Comparison of ENCODE assay signal across 25 cellular contexts in the genomic region with DNA sequence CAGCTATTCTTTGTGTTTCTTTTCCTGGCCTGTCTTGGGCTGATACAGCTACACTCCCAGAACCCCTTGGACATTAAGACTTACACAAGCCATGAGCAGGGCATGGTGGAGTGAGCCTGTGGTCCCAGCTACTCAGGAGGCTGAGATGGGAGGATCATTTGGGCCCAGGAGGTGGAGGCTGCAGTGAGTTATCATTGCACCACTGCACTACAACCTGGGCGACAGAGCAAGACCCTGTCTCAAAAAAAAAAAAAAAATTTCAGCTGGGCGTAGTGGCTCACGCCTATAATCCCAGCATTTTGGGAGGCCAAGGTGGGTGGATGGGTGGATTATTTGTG. TPM values are rescaled to one million over a fixed set of nuclear protein-coding genes. Genes with fewer than 3 reads are reported as not detected.
A peak's percentile ranks its signal among the peaks of the same experiment; 100 is the strongest.
DNase-seq lines count a peak whose midpoint lies in the region; ATAC-seq, FAIRE-seq and TF ChIP-seq lines count a peak whose summit lies in the region.
"Had no signal": no experiment of that assay in that cellular context is flagged by ENCODE, and none has a peak within 500 bp of the region (broad histone marks: within the 10 kb centered on the region; RNA-seq: fewer than 3 reads in every experiment).

No MANE protein-coding gene starts in this region.

- ATAC-seq in SK-N-SH treated with all-trans-retinoic acid at 6 μM for 48 hours = no peak
- no peak for ATAC-seq in naive thymus-derived CD8-positive, alpha-beta T cell
- ATAC-seq: activated T-cell treated with anti-CD3 and anti-CD28 coated beads, Interleukin-2, amount 50 U/mL, for 4 hours; stimulated activated memory B cell treated with anti-CD40 and anti-IgM and Interleukin-4, amounts not matched to agents 10 μg/mL and 1 μg/mL and 100 μg/mL, for 72 hours had no signal

- no peak overlapping the region for H3K9ac ChIP-seq in SK-N-SH

- WGBS in SK-N-SH (ENCODE audit: low lambda C conversion rate) = 76% methylated on average over 3 of the region's 3 CpGs

- no peak for TF ChIP-seq CTCF in SK-N-SH (IDR thresholded peaks at IDR 0.05)
- TF ChIP-seq CTCF in coronary artery (IDR thresholded peaks at IDR 0.05) = no peak
- TF ChIP-seq CTCF in osteocyte (IDR thresholded peaks at IDR 0.05) = no peak

- POLR2A ChIA-PET in SK-N-SH (lab: Yijun Ruan, JAX) = interaction anchor here (2.1 kb wide), 1 partner anchor 27 kb away, joined by 9 read pairs; no protein-coding TSS in a partner anchor
- POLR2A ChIA-PET in naive thymus-derived CD8-positive, alpha-beta T cell (lab: Charles Lee) = interaction anchor here (0.6 kb wide), 1 partner anchor 14 kb away, joined by 3 read pairs; no protein-coding TSS in a partner anchor

- no peaks in the 10 kb centered on the region for H3K36me3 Mint-ChIP-seq in osteocyte (ENCODE audit: unreplicated experiment)
- H3K36me3 Mint-ChIP-seq in naive thymus-derived CD8-positive, alpha-beta T cell = no peaks in the 10 kb centered on the region
- H3K36me3 Mint-ChIP-seq: stimulated activated memory B cell treated with anti-CD40 and anti-IgM and Interleukin-4, amounts not matched to agents 10 μg/mL and 1 μg/mL and 100 μg/mL, for 72 hours had no signal

- TF ChIP-seq EP300 in SK-N-SH (IDR thresholded peaks at IDR 0.05; ENCODE audit: borderline replicate concordance in 1 of 2, low read depth in 1 of 2, low read length in 1 of 2) = no peak

- peaks cover 15% of the 10 kb centered on the region for H3F3A ChIP-seq in SK-N-SH (replicated peaks; ENCODE audit: insufficient read depth)

- H3K4me3 ChIP-seq in SK-N-SH (ENCODE audit: low read depth in 2 of 2, low read length in 1 of 2) (no peak overlapping the region), coronary artery (no peak overlapping the region)
- H3K4me3 ChIP-seq: cardiac muscle cell, lung, testis had no signal

- H3K27ac Mint-ChIP-seq in osteocyte (ENCODE audit: unreplicated experiment) = peak overlapping the region; percentile 100
- no peak overlapping the region for H3K27ac Mint-ChIP-seq in naive thymus-derived CD8-positive, alpha-beta T cell
- H3K27ac Mint-ChIP-seq: H9; stimulated activated memory B cell treated with anti-CD40 and anti-IgM and Interleukin-4, amounts not matched to agents 10 μg/mL and 1 μg/mL and 100 μg/mL, for 72 hours; T-helper 2 cell treated with Interferon-gamma antibody and Interleukin-4, amounts not matched to agents 5 μg/mL and 100 μg/mL, for 36 hours had no signal

- no peaks in the 10 kb centered on the region for H3K9me3 Mint-ChIP-seq in osteocyte (ENCODE audit: unreplicated experiment)
- H3K9me3 Mint-ChIP-seq in naive thymus-derived CD8-positive, alpha-beta T cell = peaks cover 0 to 12% (median 0%) of the 10 kb centered on the region in 9 donors
- H3K9me3 Mint-ChIP-seq: activated T-cell treated with anti-CD3 and anti-CD28 coated beads, Interleukin-2, amount 50 U/mL, for 4 hours; stimulated activated memory B cell treated with anti-CD40 and anti-IgM and Interleukin-4, amounts not matched to agents 10 μg/mL and 1 μg/mL and 100 μg/mL, for 72 hours had no signal

- H3K79me2 ChIP-seq in SK-N-SH (ENCODE audit: insufficient read depth) = no peaks in the 10 kb centered on the region

- no peaks in the 10 kb centered on the region for H3K27me3 Mint-ChIP-seq in osteocyte (ENCODE audit: unreplicated experiment)
- peaks cover 0 to 6% (median 0%) of the 10 kb centered on the region in 5 donors for H3K27me3 Mint-ChIP-seq in naive thymus-derived CD8-positive, alpha-beta T cell

- no peaks in the 10 kb centered on the region for H3K9me3 ChIP-seq in SK-N-SH
- H3K9me3 ChIP-seq: testis had no signal

- peak overlapping the region; percentile 34; the same call in 1 of the 2 replicates for H3K4me2 ChIP-seq in SK-N-SH

- DNase-seq in SK-N-SH (no peak), coronary artery (ENCODE audit: low spot score) (no peak), osteocyte (ENCODE audit: extremely low spot score, unreplicated experiment) (no peak), urothelium cell line (ENCODE audit: low spot score) (no peak), AML-193 (lab: John Stamatoyannopoulos, UW) (no peak), GF-D8 (lab: John Stamatoyannopoulos, UW) (no peak)
- no peak for DNase-seq in naive thymus-derived CD8-positive, alpha-beta T cell
- DNase-seq: activated CD4-positive, alpha-beta T cell treated with anti-CD3 and anti-CD28 coated beads for 4 hours; activated naive CD4-positive, alpha-beta T cell; activated T-cell treated with anti-CD3 and anti-CD28 coated beads, Interleukin-2, amount 50 U/mL, for 4 hours; H9; NCI-H1105 treated with DMSO at 0.1 percent for 48 hours; NCI-H2081 treated with DMSO at 0.1 percent for 48 hours; NCI-H345; stimulated activated CD4-positive, alpha-beta T cell treated with anti-CD3 and anti-CD28 coated beads, Interleukin-4, amount 100 ng/mL, for 1 hour; testis had no signal

- no peaks in the 10 kb centered on the region for H3K36me3 ChIP-seq in SK-N-SH (replicated peaks in 1 of 2; ENCODE audit: control insufficient read depth in 1 of 2, insufficient read depth in 2 of 2, low read length in 1 of 2)
- H3K36me3 ChIP-seq: cardiac muscle cell had no signal

- no peaks in the 10 kb centered on the region for H4K20me1 ChIP-seq in SK-N-SH (ENCODE audit: insufficient read depth)

- H3K27me3 ChIP-seq in SK-N-SH (ENCODE audit: insufficient read depth) = no peaks in the 10 kb centered on the region
- H3K27me3 ChIP-seq: cardiac muscle cell, testis had no signal

- H3K27ac ChIP-seq in SK-N-SH (ENCODE audit: low read depth in 2 of 2, low read length in 1 of 2) (peak overlapping the region in 1 of 2 experiments; percentile 88; a peak in 2 of 4 replicates), coronary artery (peak overlapping the region; percentile 78 to 93)
- H3K27ac ChIP-seq: 22Rv1, cardiac muscle cell, RWPE1, testis had no signal

- CTCF ChIA-PET in SK-N-SH (lab: Yijun Ruan, JAX) = interaction anchor here (1.6 to 3.1 kb wide), 2 partner anchors 9 to 27 kb away, joined by 6 to 9 read pairs; no protein-coding TSS in a partner anchor

- peaks cover 0 to 5% of the 10 kb centered on the region in 2 experiments; a peak in 2 of 4 replicates for H3K4me1 ChIP-seq in SK-N-SH (ENCODE audit: control insufficient read depth in 1 of 2, insufficient read depth in 2 of 2, low read depth in 1 of 2, low read length in 1 of 2)

- no peak overlapping the region; the same call in 1 of the 2 replicates for H2AFZ ChIP-seq in SK-N-SH (ENCODE audit: low read depth)

- peak overlapping the region; percentile 60 for H3K4me3 Mint-ChIP-seq in osteocyte (ENCODE audit: unreplicated experiment)
- H3K4me3 Mint-ChIP-seq in naive thymus-derived CD8-positive, alpha-beta T cell = no peak overlapping the region
- H3K4me3 Mint-ChIP-seq: activated T-cell treated with anti-CD3 and anti-CD28 coated beads, Interleukin-2, amount 50 U/mL, for 4 hours; H9; stimulated activated memory B cell treated with anti-CD40 and anti-IgM and Interleukin-4, amounts not matched to agents 10 μg/mL and 1 μg/mL and 100 μg/mL, for 72 hours; T-helper 2 cell treated with Interferon-gamma antibody and Interleukin-4, amounts not matched to agents 5 μg/mL and 100 μg/mL, for 36 hours had no signal

- H3K4me1 Mint-ChIP-seq in osteocyte (ENCODE audit: unreplicated experiment) = peaks cover 56% of the 10 kb centered on the region
- H3K4me1 Mint-ChIP-seq in naive thymus-derived CD8-positive, alpha-beta T cell = no peaks in the 10 kb centered on the region
- H3K4me1 Mint-ChIP-seq: H9; stimulated activated memory B cell treated with anti-CD40 and anti-IgM and Interleukin-4, amounts not matched to agents 10 μg/mL and 1 μg/mL and 100 μg/mL, for 72 hours had no signal

- FAIRE-seq in urothelium cell line (lab: Jason Lieb, UNC) = peak; percentile 27
- FAIRE-seq: endometrium, GM12891 had no signal

- H3K9me2 ChIP-seq in SK-N-SH = no peaks in the 10 kb centered on the region

- no peak for TF ChIP-seq RAD21 in SK-N-SH (IDR thresholded peaks at IDR 0.05; ENCODE audit: low read length)

TF ChIP-seq in SK-N-SH, 30 proteins besides CTCF, POLR2A, EP300 and RAD21 (continues in another document):
- TF ChIP-seq FOSL2 (IDR thresholded peaks at IDR 0.05; ENCODE audit: borderline replicate concordance, low read depth) (no peak), RCOR1 (IDR thresholded peaks at IDR 0.05; ENCODE audit: low read length) (no peak), TAF1 (IDR thresholded peaks at IDR 0.05; ENCODE audit: borderline replicate concordance, low read depth, low read length) (no peak), SIN3A (IDR thresholded peaks at IDR 0.05; ENCODE audit: borderline replicate concordance, low read depth, low read length) (no peak), GATA2 (CRISPR knock-in tag; IDR thresholded peaks at IDR 0.05) (no peak), GABPA (IDR thresholded peaks at IDR 0.05; ENCODE audit: low read depth) (no peak), ELF1 (IDR thresholded peaks at IDR 0.05) (no peak)

TF ChIP-seq in SK-N-SH treated with all-trans-retinoic acid at 6 μM for 48 hours, 23 proteins besides CTCF, POLR2A, EP300 and RAD21 (continues in another document):
- TF ChIP-seq GLIS3 (CRISPR knock-in tag; IDR thresholded peaks at IDR 0.05) = no peak
- TF ChIP-seq PPARA (CRISPR knock-in tag; IDR thresholded peaks at IDR 0.05; ENCODE audit: borderline replicate concordance) = no peak
- TF ChIP-seq CSRNP3 (CRISPR knock-in tag; IDR thresholded peaks at IDR 0.05) = no peak
- TF ChIP-seq RARB (CRISPR knock-in tag; IDR thresholded peaks at IDR 0.05) = no peak
- TF ChIP-seq ARNTL (CRISPR knock-in tag; IDR thresholded peaks at IDR 0.05; ENCODE audit: borderline replicate concordance, low read depth) = no peak
- no peak for TF ChIP-seq ESRRG (CRISPR knock-in tag; IDR thresholded peaks at IDR 0.05)

RNA-seq across cellular contexts. Expression of gene FOXK1, which starts 13.6 kb away (rescaled TPM):
- 3.0 and 4.7 TPM in 2 replicates for polyA plus RNA-seq in SK-N-SH (2012; rRNA removed)
- polyA plus RNA-seq in SK-N-SH (2012; cell fraction: cytosol; rRNA removed) = 2.1 and 3.0 TPM in 2 replicates
- polyA plus RNA-seq in SK-N-SH (2012; cell fraction: nucleus; rRNA removed) = 11.3 and 15.1 TPM in 2 replicates
- 56.2 and 63.1 TPM in 2 replicates for total RNA-seq in osteocyte
- 10 to 100 TPM; 71.5 to 78.5 TPM for total RNA-seq in naive thymus-derived CD8-positive, alpha-beta T cell
- 1 to 10 TPM; 2.3 to 5.6 (median 3.6) TPM for polyA plus RNA-seq in naive thymus-derived CD8-positive, alpha-beta T cell
